In the genomic region with DNA sequence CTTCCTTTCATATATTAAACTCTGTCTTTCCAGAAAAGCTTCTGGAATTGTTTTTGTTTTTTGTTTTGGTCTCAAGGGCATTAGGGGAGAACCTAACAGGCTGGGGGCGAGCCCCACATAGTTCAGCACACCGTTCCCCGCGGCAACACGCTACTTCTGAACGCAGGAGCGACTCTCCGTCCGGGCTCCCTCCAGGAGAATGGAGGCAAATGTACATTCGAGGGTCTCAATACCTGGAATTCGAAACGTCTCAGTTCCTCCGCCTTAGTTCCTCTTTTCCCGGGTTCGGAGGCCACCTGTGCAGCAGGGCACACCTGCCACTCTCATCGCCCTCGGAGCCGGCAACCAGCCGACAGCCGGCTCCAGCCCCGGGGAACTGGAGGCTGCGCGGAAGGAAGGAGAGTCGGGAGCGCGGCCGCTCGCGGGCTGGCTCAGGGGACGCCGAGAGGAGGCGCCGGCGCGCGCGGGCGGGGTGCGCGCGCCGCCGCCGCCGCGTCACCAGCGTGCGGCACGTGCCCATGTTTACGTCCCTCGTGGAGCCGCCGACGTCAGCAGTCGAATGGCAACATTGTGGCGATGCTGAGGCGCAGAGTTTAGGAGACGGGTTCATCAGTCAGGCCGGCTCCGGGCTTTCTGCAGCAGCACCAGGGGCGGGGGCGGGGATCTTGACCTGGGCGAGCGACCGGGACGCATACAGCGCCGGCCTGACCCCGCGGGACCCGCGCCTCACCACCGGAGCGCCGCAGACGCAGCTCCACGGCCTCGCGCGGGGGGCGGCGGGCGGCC, we compare ENCODE assay signal across 1 cellular context.
A peak's percentile ranks its signal among the peaks of the same experiment; 100 is the strongest.
TF ChIP-seq lines count a peak whose summit lies in the region.

Gene JMY (plus strand): TSS at position 554 of the 786 bp plus-strand sequence. CDS start 520 bp downstream, outside the sequence.

TF ChIP-seq in GM12878, 131 proteins besides CTCF, POLR2A, EP300 and RAD21 (continued from another document):
- TF ChIP-seq, protein P1, sequence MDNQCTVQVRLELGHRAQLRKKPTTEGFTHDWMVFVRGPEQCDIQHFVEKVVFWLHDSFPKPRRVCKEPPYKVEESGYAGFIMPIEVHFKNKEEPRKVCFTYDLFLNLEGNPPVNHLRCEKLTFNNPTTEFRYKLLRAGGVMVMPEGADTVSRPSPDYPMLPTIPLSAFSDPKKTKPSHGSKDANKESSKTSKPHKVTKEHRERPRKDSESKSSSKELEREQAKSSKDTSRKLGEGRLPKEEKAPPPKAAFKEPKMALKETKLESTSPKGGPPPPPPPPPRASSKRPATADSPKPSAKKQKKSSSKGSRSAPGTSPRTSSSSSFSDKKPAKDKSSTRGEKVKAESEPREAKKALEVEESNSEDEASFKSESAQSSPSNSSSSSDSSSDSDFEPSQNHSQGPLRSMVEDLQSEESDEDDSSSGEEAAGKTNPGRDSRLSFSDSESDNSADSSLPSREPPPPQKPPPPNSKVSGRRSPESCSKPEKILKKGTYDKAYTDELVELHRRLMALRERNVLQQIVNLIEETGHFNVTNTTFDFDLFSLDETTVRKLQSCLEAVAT (IDR thresholded peaks at IDR 0.05), result 0 out of 2 replicates have a peak, but pooled peaks have one; percentile 29
- TF ChIP-seq YY1 (IDR thresholded peaks at IDR 0.05; ENCODE audit: low read depth, low read length) (no peak), CBFB (IDR thresholded peaks at IDR 0.05; ENCODE audit: low read depth) (no peak), YBX1 (IDR thresholded peaks at IDR 0.05) (no peak), HDAC6 (IDR thresholded peaks at IDR 0.05; ENCODE audit: unreplicated experiment) (no peak), PAX5 (IDR thresholded peaks at IDR 0.05; ENCODE audit: borderline replicate concordance, low read depth, low read length) (no peak), USF2 (IDR thresholded peaks at IDR 0.05; ENCODE audit: borderline replicate concordance, low read depth, low read length) (peak; percentile 70), ATF3 (IDR thresholded peaks at IDR 0.05; ENCODE audit: borderline replicate concordance, extremely low read depth, low read depth, low read length) (peak; percentile 57; the same call in 1 of the 2 replicates), KDM1A (IDR thresholded peaks at IDR 0.05; ENCODE audit: borderline replicate concordance) (no peak), KAT2A (conservative IDR thresholded peaks at IDR 0.05; ENCODE audit: control insufficient read depth, low read depth, low read length) (no peak), ESRRA (IDR thresholded peaks at IDR 0.05; ENCODE audit: low read length) (no peak), STAT3 (IDR thresholded peaks at IDR 0.05; ENCODE audit: low read depth, low read length) (no peak), MTA2 (IDR thresholded peaks at IDR 0.05; ENCODE audit: low read depth) (0 out of 2 replicates have a peak, but pooled peaks have one; percentile 23), ZBTB33 (IDR thresholded peaks at IDR 0.05) (no peak), SREBF1 (IDR thresholded peaks at IDR 0.05; ENCODE audit: low read length) (no peak), E4F1 (IDR thresholded peaks at IDR 0.05; ENCODE audit: borderline replicate concordance, partially characterized antibody) (no peak), BCL11A (IDR thresholded peaks at IDR 0.05; ENCODE audit: low read depth, low read length) (0 out of 2 replicates have a peak, but pooled peaks have one; percentile 18), JUNB (IDR thresholded peaks at IDR 0.05) (no peak), NBN (IDR thresholded peaks at IDR 0.05) (peak; percentile 67; the same call in 1 of the 2 replicates), POLR2AphosphoS2 (IDR thresholded peaks at IDR 0.05; ENCODE audit: low read depth, low read length) (0 out of 2 replicates have a peak, but pooled peaks have one; percentile 31), FOXK2 (IDR thresholded peaks at IDR 0.05) (peak; percentile 83), NFYA (IDR thresholded peaks at IDR 0.05; ENCODE audit: borderline replicate concordance, low read depth, low read length) (no peak), ZZZ3 (IDR thresholded peaks at IDR 0.05; ENCODE audit: control insufficient read depth, insufficient read length, low read depth) (no peak), ZNF622 (IDR thresholded peaks at IDR 0.05) (no peak), SUZ12 (IDR thresholded peaks at IDR 0.05; ENCODE audit: unreplicated experiment) (no peak), ZBED1 (IDR thresholded peaks at IDR 0.05; ENCODE audit: borderline replicate concordance) (0 out of 2 replicates have a peak, but pooled peaks have one; percentile 3)
- TF ChIP-seq, protein P2, sequence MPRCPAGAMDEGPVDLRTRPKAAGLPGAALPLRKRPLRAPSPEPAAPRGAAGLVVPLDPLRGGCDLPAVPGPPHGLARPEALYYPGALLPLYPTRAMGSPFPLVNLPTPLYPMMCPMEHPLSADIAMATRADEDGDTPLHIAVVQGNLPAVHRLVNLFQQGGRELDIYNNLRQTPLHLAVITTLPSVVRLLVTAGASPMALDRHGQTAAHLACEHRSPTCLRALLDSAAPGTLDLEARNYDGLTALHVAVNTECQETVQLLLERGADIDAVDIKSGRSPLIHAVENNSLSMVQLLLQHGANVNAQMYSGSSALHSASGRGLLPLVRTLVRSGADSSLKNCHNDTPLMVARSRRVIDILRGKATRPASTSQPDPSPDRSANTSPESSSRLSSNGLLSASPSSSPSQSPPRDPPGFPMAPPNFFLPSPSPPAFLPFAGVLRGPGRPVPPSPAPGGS (IDR thresholded peaks at IDR 0.05; ENCODE audit: borderline replicate concordance, insufficient read depth, low read depth, low read length, poor library complexity, severe bottlenecking), result no peak
